8 cellular contexts compared by ENCODE assay signal in genomic region chr17:28896884-28897768, GRCh38. TPM values are rescaled to one million over a fixed set of nuclear protein-coding genes. Genes with fewer than 3 reads are reported as not detected.
DNase-seq lines count a peak whose midpoint lies in the region; TF ChIP-seq lines count a peak whose summit lies in the region.

Gene FLOT2 (minus strand): TSS chr17:28897733. CDS start chr17:28897574, 159 bp downstream.

- CTCF ChIA-PET in MCF 10A (lab: Yijun Ruan, JAX): interaction anchor here (0.6 to 3.1 kb wide), 14 partner anchors 10 to 170 kb away, joined by 3 to 23 read pairs (median 5); partner anchors contain the start of genes FAM222B and TLCD1

- peak within 1 kb of the TSS; percentile 90 for H3K4me3 Mint-ChIP-seq in MCF 10A (ENCODE audit: unreplicated experiment)

- TF ChIP-seq CTCF in MCF 10A (IDR thresholded peaks at IDR 0.05; ENCODE audit: unreplicated experiment): peak; percentile 5

- H3K4me1 Mint-ChIP-seq in MCF 10A (ENCODE audit: insufficient read depth, unreplicated experiment): peaks cover 26% of the 10 kb centered on the region

- intact Hi-C loops in MCF 10A (cut with micrococcal nuclease): loop anchor here (1.0 to 2.0 kb wide), 2 partner anchors 88 to 134 kb away; no protein-coding TSS in a partner anchor

- H3K27ac Mint-ChIP-seq in MCF 10A (ENCODE audit: low read depth, unreplicated experiment): peak within 1 kb of the TSS; percentile 93

- H3K27me3 Mint-ChIP-seq in MCF 10A (ENCODE audit: insufficient read depth, unreplicated experiment): no peaks in the 10 kb centered on the region

- POLR2A ChIA-PET in MCF 10A (lab: Yijun Ruan, JAX): interaction anchor here (0.6 to 5.6 kb wide), 24 partner anchors 9 to 953 kb away, joined by 3 to 64 read pairs (median 6); partner anchors contain the start of genes FAM222B, NEK8, PHF12 and RPL23A

- BruUV-seq in MCF 10A (replicated peaks; lab: Mats Ljungman, UMichigan): no TSS peak

- DNase-seq in NCI-H1436 (lab: John Stamatoyannopoulos, UW) (peak; percentile 68), NCI-H1436 treated with DMSO at 0.1 percent for 48 hours (lab: John Stamatoyannopoulos, UW) (no peak), NCI-H1417 treated with DMSO at 0.1 percent for 48 hours (lab: John Stamatoyannopoulos, UW) (peak; percentile 51), UCSD-AML1 (lab: John Stamatoyannopoulos, UW; ENCODE audit: unreplicated experiment) (peak; percentile 69), MCF 10A (ENCODE audit: unreplicated experiment) (peak; percentile 96), iPS-NIHi7 (ENCODE audit: extremely low spot score) (peak; percentile 84), cortex of kidney (lab: John Stamatoyannopoulos, UW) (no peak)
- peak; percentile 55 to 58 for DNase-seq in stimulated activated CD4-positive, alpha-beta T cell treated with anti-CD3 and anti-CD28 coated beads, Interleukin-12 subunit alpha, Interleukin-12 subunit beta, amount 100 ng/mL, for 24 hours (ENCODE audit: low read depth in 2 of 2)

- H3K36me3 Mint-ChIP-seq in MCF 10A (ENCODE audit: insufficient read depth, unreplicated experiment): peaks cover 28% of the 10 kb centered on the region

- H3K9me3 Mint-ChIP-seq in MCF 10A (ENCODE audit: unreplicated experiment): no peaks in the 10 kb centered on the region

RNA-seq across cellular contexts. Expression of gene FLOT2, which starts in this region (rescaled TPM):
- total RNA-seq in MCF 10A (2022): 98.5 and 126 TPM in 2 replicates

Comparison
In these comparisons a context has a peak if more than half of its experiments do, and no peak if none do; other contexts are left out.
1. DNase-seq: peak in NCI-H1436 (single experiment), NCI-H1417 treated with DMSO at 0.1 percent for 48 hours (single experiment), UCSD-AML1 (single experiment), MCF 10A (single experiment), iPS-NIHi7 (single experiment) and stimulated activated CD4-positive, alpha-beta T cell treated with anti-CD3 and anti-CD28 coated beads, Interleukin-12 subunit alpha, Interleukin-12 subunit beta, amount 100 ng/mL, for 24 hours (2 of 2); none in NCI-H1436 treated with DMSO at 0.1 percent for 48 hours (single experiment) and cortex of kidney (single experiment).